Comparison of ENCODE assay signal across 30 cellular contexts in genomic region chr15:77430652-77431051, GRCh38.
"Had no signal": no experiment of that assay in that cellular context is flagged by ENCODE, and none has a peak within 500 bp of the region (broad histone marks: within the 10 kb centered on the region; RNA-seq: fewer than 3 reads in every experiment).

No MANE protein-coding gene starts in this region.

- H3K9me3 ChIP-seq: gastroesophageal sphincter, left ventricle myocardium inferior, uterus had no signal

- H3K36me3 ChIP-seq: gastroesophageal sphincter, left ventricle myocardium inferior, uterus, WERI-Rb-1 had no signal

- H3K4me1 ChIP-seq: uterus had no signal

- H3K9me3 Mint-ChIP-seq: activated naive CD8-positive, alpha-beta T cell treated with anti-CD3 and anti-CD28 coated beads, Interleukin-2, amount 10 ng/mL, durations not matched to agents 7 days and 5 days; nephron; stimulated activated naive CD8-positive, alpha-beta T cell treated with anti-CD3 and anti-CD28 coated beads, Interleukin-15, amount 100 ng/mL, for 72 hours; T-helper 1 cell treated with Interleukin-12 subunit alpha and Interleukin-12 subunit beta and Interleukin-4 antibody, amounts not matched to agents 30 μg/mL and 1 μg/mL, for 36 hours; type B pancreatic cell had no signal

- H3K4me3 Mint-ChIP-seq: activated naive CD8-positive, alpha-beta T cell treated with anti-CD3 and anti-CD28 coated beads, Interleukin-2, amount 10 ng/mL, durations not matched to agents 7 days and 5 days; nephron; stimulated activated naive CD8-positive, alpha-beta T cell treated with anti-CD3 and anti-CD28 coated beads, Interleukin-15, amount 100 ng/mL, for 72 hours; T-helper 1 cell treated with Interleukin-12 subunit alpha and Interleukin-12 subunit beta and Interleukin-4 antibody, amounts not matched to agents 30 μg/mL and 1 μg/mL, for 36 hours; type B pancreatic cell had no signal

- H3K4me3 ChIP-seq: gastroesophageal sphincter, hepatocyte, left ventricle myocardium inferior, lung, skin epidermis, uterus had no signal

- DNase-seq: activated CD4-positive, alpha-beta T cell treated with anti-CD3 and anti-CD28 coated beads for 1 hour; activated CD4-positive, alpha-beta T cell treated with anti-CD3 and anti-CD28 coated beads, Interleukin-2, amount 50 U/mL, for 48 hours; activated effector memory CD4-positive, alpha-beta T cell treated with Interleukin-2 at 50 U/mL for 16 hours; activated naive CD4-positive, alpha-beta T cell treated with Interleukin-2 at 50 U/mL for 16 hours; activated naive CD8-positive, alpha-beta T cell treated with anti-CD3 and anti-CD28 coated beads, Interleukin-2, amount 10 ng/mL, durations not matched to agents 7 days and 5 days; amniotic stem cell; caudate nucleus; cortex of kidney; islet precursor cell; left ventricle myocardium inferior; mesendoderm; retina; stimulated activated CD4-positive, alpha-beta T cell treated with anti-CD3 and anti-CD28 coated beads, Interleukin-12 subunit alpha, Interleukin-12 subunit beta, amount 100 ng/mL, for 4 hours; stimulated activated CD4-positive, alpha-beta T cell treated with anti-CD3 and anti-CD28 coated beads, Interleukin-4, amount 100 ng/mL, for 1 hour; stimulated activated naive CD8-positive, alpha-beta T cell treated with anti-CD3 and anti-CD28 coated beads, Interleukin-15, amount 100 ng/mL, for 72 hours; substantia nigra; SW 1271; T-helper 9 cell; uterus; WERI-Rb-1 had no signal

- H3K27ac ChIP-seq: gastroesophageal sphincter, hepatocyte, left ventricle myocardium inferior, skin epidermis, uterus, WERI-Rb-1 had no signal

- FAIRE-seq: endothelial cell of umbilical vein had no signal

- H3K4me2 ChIP-seq: hepatocyte had no signal

- ATAC-seq: gastroesophageal sphincter, sciatic nerve had no signal

- H3K27ac Mint-ChIP-seq: activated naive CD8-positive, alpha-beta T cell treated with anti-CD3 and anti-CD28 coated beads, Interleukin-2, amount 10 ng/mL, durations not matched to agents 7 days and 5 days; nephron; progenitor cell of endocrine pancreas; type B pancreatic cell had no signal

- H3K27me3 Mint-ChIP-seq: activated naive CD8-positive, alpha-beta T cell treated with anti-CD3 and anti-CD28 coated beads, Interleukin-2, amount 10 ng/mL, durations not matched to agents 7 days and 5 days; progenitor cell of endocrine pancreas; stimulated activated naive CD8-positive, alpha-beta T cell treated with anti-CD3 and anti-CD28 coated beads, Interleukin-15, amount 100 ng/mL, for 72 hours; type B pancreatic cell had no signal
